Comparison of ENCODE assay signal across 8 cellular contexts in genomic region chr1:152110365-152110859, GRCh38. TPM values are rescaled to one million over a fixed set of nuclear protein-coding genes. Genes with fewer than 3 reads are reported as not detected.
DNase-seq lines count a peak whose midpoint lies in the region; ATAC-seq, FAIRE-seq and TF ChIP-seq lines count a peak whose summit lies in the region.

No MANE protein-coding gene starts in this region.

- peaks cover 4% of the 10 kb centered on the region; the same call in 1 of the 3 replicates for H3K36me3 Mint-ChIP-seq in GM23338 (ENCODE audit: low read depth)
- H3K36me3 Mint-ChIP-seq in naive thymus-derived CD8-positive, alpha-beta T cell: peaks cover 0 to 3% (median 0%) of the 10 kb centered on the region in 3 donors

- H3K27me3 ChIP-seq in GM23338 (ENCODE audit: insufficient read depth): peaks cover 100% of the 10 kb centered on the region
- H3K27me3 ChIP-seq in endocrine pancreas (ENCODE audit: control insufficient read depth, insufficient read depth, low read length): peaks cover 17% of the 10 kb centered on the region

- H3K27ac ChIP-seq in A549 (peak overlapping the region in 1 of 2 experiments; percentile 67; a peak in 3 of 6 replicates), GM23338 (ENCODE audit: low read depth) (no peak overlapping the region)

- under 1% methylated on average over 31 of the region's 31 CpGs for WGBS in A549 (ENCODE audit: missing lambda C conversion rate)

- TF ChIP-seq CTCF in A549 (IDR thresholded peaks at IDR 0.05): no peak
- TF ChIP-seq CTCF in GM23338 (conservative IDR thresholded peaks at IDR 0.05; ENCODE audit: low read depth in 2 of 2): no peak

- H3K27me3 Mint-ChIP-seq in GM23338 (ENCODE audit: insufficient read depth, low read depth, poor library complexity): no peaks in the 10 kb centered on the region
- peaks cover 0 to 25% (median 17%) of the 10 kb centered on the region in 5 donors for H3K27me3 Mint-ChIP-seq in naive thymus-derived CD8-positive, alpha-beta T cell

- TF ChIP-seq RAD21 in A549 (conservative IDR thresholded peaks at IDR 0.05 in 1 of 2, IDR thresholded peaks at IDR 0.05 in 1 of 2): no peak

- peak; percentile 21 to 67 for DNase-seq in A549 (ENCODE audit: low read depth in 1 of 2, low spot score in 1 of 2)
- peak; percentile 64 for DNase-seq in GM23338 (ENCODE audit: low spot score)
- DNase-seq in SKM-1 treated with dmso at 0.1 percent for 144 hours (lab: John Stamatoyannopoulos, UW; ENCODE audit: unreplicated experiment): peak; percentile 51
- DNase-seq in naive thymus-derived CD8-positive, alpha-beta T cell: no peak
- DNase-seq in epidermal melanocyte (ENCODE audit: insufficient read length, low spot score): no peak

- H3K27ac Mint-ChIP-seq in GM23338: no peak overlapping the region
- no peak overlapping the region for H3K27ac Mint-ChIP-seq in naive thymus-derived CD8-positive, alpha-beta T cell

- no peak for FAIRE-seq in A549 (lab: Jason Lieb, UNC)

- no peak overlapping the region for H3K4me3 Mint-ChIP-seq in GM23338
- no peak overlapping the region for H3K4me3 Mint-ChIP-seq in naive thymus-derived CD8-positive, alpha-beta T cell

- TF ChIP-seq EP300 in A549 (IDR thresholded peaks at IDR 0.05): no peak

- CTCF ChIA-PET in A549 (lab: Yijun Ruan, JAX): interaction anchor here (0.8 to 10.4 kb wide), 14 partner anchors 9 to 1530 kb away, joined by 3 to 89 read pairs (median 6); no protein-coding TSS in a partner anchor

- H3K4me3 ChIP-seq in A549 (peak overlapping the region; percentile 49), GM23338 (peak overlapping the region; percentile 59), endocrine pancreas (ENCODE audit: control insufficient read depth, insufficient read depth, low read length) (peak overlapping the region; percentile 60)

- peak overlapping the region; percentile 94 for H2AFZ ChIP-seq in GM23338

- H3K9ac ChIP-seq in endocrine pancreas (ENCODE audit: control insufficient read depth, insufficient read depth, low read length): no peak overlapping the region

- TF ChIP-seq POLR2A in A549 (IDR thresholded peaks at IDR 0.05; ENCODE audit: low read length): no peak

- H3K9me3 Mint-ChIP-seq in GM23338: no peaks in the 10 kb centered on the region; the same call in 2 of the 3 replicates
- H3K9me3 Mint-ChIP-seq in naive thymus-derived CD8-positive, alpha-beta T cell: no peaks in the 10 kb centered on the region

- H3K4me2 ChIP-seq in A549: peak overlapping the region; percentile 98
- peak overlapping the region; percentile 88 for H3K4me2 ChIP-seq in GM23338

- no peaks in the 10 kb centered on the region for H4K20me1 ChIP-seq in GM23338 (replicated peaks; ENCODE audit: insufficient read depth)

- H3K79me2 ChIP-seq in GM23338 (replicated peaks; ENCODE audit: insufficient read depth): no peaks in the 10 kb centered on the region

- no peaks in the 10 kb centered on the region for H3K9me2 ChIP-seq in GM23338 (ENCODE audit: insufficient read depth)

- POLR2A ChIA-PET in A549 (lab: Yijun Ruan, JAX): interaction anchor here (0.7 to 1.7 kb wide), 7 partner anchors 27 to 1291 kb away, joined by 3 to 7 read pairs (median 4); partner anchors contain the start of gene S100A11
- POLR2A ChIA-PET in naive thymus-derived CD8-positive, alpha-beta T cell (lab: Charles Lee): no interaction called here

- H3K4me1 ChIP-seq in A549 (peaks cover 28% of the 10 kb centered on the region), GM23338 (ENCODE audit: insufficient read depth) (peaks cover 16% of the 10 kb centered on the region), endocrine pancreas (ENCODE audit: control insufficient read depth, insufficient read depth, low read length) (peaks cover 6% of the 10 kb centered on the region)

- peak; percentile 18 to 58 for ATAC-seq in A549
- peak; percentile 14 for ATAC-seq in GM23338
- ATAC-seq in naive thymus-derived CD8-positive, alpha-beta T cell: peak; percentile 65 to 73
- ATAC-seq in GM19467 (IDR thresholded peaks at IDR 0.05; ENCODE audit: unreplicated experiment): no peak
- no peak for ATAC-seq in GM18502 (IDR thresholded peaks at IDR 0.05; ENCODE audit: poor library complexity, unreplicated experiment)

- H3K4me1 Mint-ChIP-seq in GM23338: peaks cover 6% of the 10 kb centered on the region; the same call in 2 of the 3 replicates
- peaks cover 0 to 11% (median 3%) of the 10 kb centered on the region in 4 donors for H3K4me1 Mint-ChIP-seq in naive thymus-derived CD8-positive, alpha-beta T cell

- H3K9me3 ChIP-seq in A549 (0 out of 3 replicates have a peak, but pooled peaks cover 6% of the 10 kb centered on the region), endocrine pancreas (ENCODE audit: control insufficient read depth, low read length) (peaks cover 7% of the 10 kb centered on the region)

- H3F3A ChIP-seq in GM23338 (replicated peaks; ENCODE audit: low read depth): peaks cover 51% of the 10 kb centered on the region

- H3K36me3 ChIP-seq in GM23338 (ENCODE audit: insufficient read depth) (no peaks in the 10 kb centered on the region), endocrine pancreas (ENCODE audit: control insufficient read depth, insufficient read depth, low read length) (peaks cover 3% of the 10 kb centered on the region)

TF ChIP-seq in A549, 52 proteins besides CTCF, POLR2A, EP300 and RAD21 (continues in another document):
- TF ChIP-seq ESRRA (IDR thresholded peaks at IDR 0.05; ENCODE audit: borderline replicate concordance, low read length): no peak
- TF ChIP-seq RNF2 (IDR thresholded peaks at IDR 0.05; ENCODE audit: borderline replicate concordance, low read depth): 0 out of 2 replicates have a peak, but pooled peaks have one; percentile 47
- peak; percentile 28 for TF ChIP-seq CHD2 (IDR thresholded peaks at IDR 0.05; ENCODE audit: low read length, partially characterized antibody)

TF ChIP-seq in GM23338, 12 proteins besides CTCF, POLR2A, EP300 and RAD21:
- TF ChIP-seq EZH2 (IDR thresholded peaks at IDR 0.05; ENCODE audit: low read depth, unreplicated experiment) (peak; percentile 71), NANOG (IDR thresholded peaks at IDR 0.05; ENCODE audit: borderline replicate concordance) (no peak), EZH2phosphoT487 (IDR thresholded peaks at IDR 0.05; ENCODE audit: unreplicated experiment) (no peak), ZNF331 (CRISPR knock-in tag; IDR thresholded peaks at IDR 0.05; ENCODE audit: low read depth) (no peak)

RNA-seq across cellular contexts. Expression of gene TCHH, which starts 4.8 kb away (rescaled TPM):
- 0.07 and 0.08 TPM in 2 replicates for polyA plus RNA-seq in A549 (2011; rRNA removed)
- polyA plus RNA-seq in A549 (2012; cell fraction: cytosol; rRNA removed): under 0.01 and 0.01 TPM in 2 replicates
- 0.02 and 0.05 TPM in 2 replicates for polyA plus RNA-seq in A549 (2012; cell fraction: nucleus; rRNA removed)
- polyA plus RNA-seq in A549 (2017; fragmentation: RNase III; extraction: RNeasy Plus Mini Kit Qiagen cat#74134 plus additional on column Dnase treatment): 0.07 to 0.11 TPM (median 0.09 TPM) in 3 replicates
- 0.04 TPM in 1 of 2 replicates, not detected in the other for polyA minus RNA-seq in A549 (2011; rRNA and poly(A)+ RNA removed)
- total RNA-seq in GM23338 (2014; rRNA removed; shearing (Covaris generic)): 0.19 and 0.38 TPM in 2 replicates
- 0.33 and 0.42 TPM in 2 replicates for polyA plus RNA-seq in GM23338 (2016; fragmentation: Nextera tagmentation; extraction: Ambion mirVana)
- not detected for total RNA-seq in naive thymus-derived CD8-positive, alpha-beta T cell
- polyA plus RNA-seq in naive thymus-derived CD8-positive, alpha-beta T cell: not detected

RNA-seq across cellular contexts. Expression of gene TCHHL1, which starts 21.5 kb away (rescaled TPM):
- not detected in 2 replicates for polyA plus RNA-seq in A549 (2011; rRNA removed)
- polyA plus RNA-seq in A549 (2012; cell fraction: cytosol; rRNA removed): not detected in 2 replicates
- polyA plus RNA-seq in A549 (2012; cell fraction: nucleus; rRNA removed): not detected in 2 replicates
- not detected in 3 replicates for polyA plus RNA-seq in A549 (2017; fragmentation: RNase III; extraction: RNeasy Plus Mini Kit Qiagen cat#74134 plus additional on column Dnase treatment)
- polyA minus RNA-seq in A549 (2011; rRNA and poly(A)+ RNA removed): not detected in 2 replicates
- not detected in 2 replicates for total RNA-seq in GM23338 (2014; rRNA removed; shearing (Covaris generic))
- not detected in 2 replicates for polyA plus RNA-seq in GM23338 (2016; fragmentation: Nextera tagmentation; extraction: Ambion mirVana)
- not detected for total RNA-seq in naive thymus-derived CD8-positive, alpha-beta T cell
- not detected for polyA plus RNA-seq in naive thymus-derived CD8-positive, alpha-beta T cell

RNA-seq across cellular contexts. Expression of gene RPTN, which starts 48.6 kb away (rescaled TPM):
- polyA plus RNA-seq in A549 (2011; rRNA removed): 0.03 TPM in 1 of 2 replicates, not detected in the other
- not detected in 2 replicates for polyA plus RNA-seq in A549 (2012; cell fraction: cytosol; rRNA removed)
- not detected in 2 replicates for polyA plus RNA-seq in A549 (2012; cell fraction: nucleus; rRNA removed)
- not detected in 3 replicates for polyA plus RNA-seq in A549 (2017; fragmentation: RNase III; extraction: RNeasy Plus Mini Kit Qiagen cat#74134 plus additional on column Dnase treatment)
- not detected in 2 replicates for polyA minus RNA-seq in A549 (2011; rRNA and poly(A)+ RNA removed)
- not detected in 2 replicates for total RNA-seq in GM23338 (2014; rRNA removed; shearing (Covaris generic))
- polyA plus RNA-seq in GM23338 (2016; fragmentation: Nextera tagmentation; extraction: Ambion mirVana): not detected in 2 replicates
- total RNA-seq in naive thymus-derived CD8-positive, alpha-beta T cell: not detected
- polyA plus RNA-seq in naive thymus-derived CD8-positive, alpha-beta T cell: not detected

Comparison
In these comparisons a context has a peak if more than half of its experiments do, and no peak if none do; other contexts are left out.
1. ATAC-seq: peak in A549 (2 of 2), GM23338 (single experiment) and naive thymus-derived CD8-positive, alpha-beta T cell (2 of 2); none in GM19467 (single experiment) and GM18502 (single experiment).
2. DNase-seq: peak in A549 (2 of 2), GM23338 (single experiment) and SKM-1 treated with dmso at 0.1 percent for 144 hours (single experiment); none in naive thymus-derived CD8-positive, alpha-beta T cell (0 of 10) and epidermal melanocyte (single experiment).
3. Peak in every context shown above with its lines, with median percentiles within 50 percentile points of each other: H3K4me3 ChIP-seq.